ENCODE assay signal across 14 cellular contexts in genomic region chr2:230775737-230776136, GRCh38.
A peak's percentile ranks its signal among the peaks of the same experiment; 100 is the strongest.
DNase-seq lines count a peak whose midpoint lies in the region; ATAC-seq and TF ChIP-seq lines count a peak whose summit lies in the region.
"Had no signal": no experiment of that assay in that cellular context is flagged by ENCODE, and none has a peak within 500 bp of the region (broad histone marks: within the 10 kb centered on the region; RNA-seq: fewer than 3 reads in every experiment).

No MANE protein-coding gene starts in this region.

- H3K4me3 ChIP-seq in HCT116 (replicated peaks in 1 of 2; ENCODE audit: low read depth in 1 of 2, low read length in 2 of 2) (peak overlapping the region in 1 of 2 experiments; percentile 33; a peak in 1 of 4 replicates), neutrophil (ENCODE audit: low read depth in 1 of 2, low read length in 1 of 2) (no peak overlapping the region), upper lobe of right lung (no peak overlapping the region)
- H3K4me3 ChIP-seq: BLaER1 treated with 17β-estradiol and CSF1 and Interleukin-3, amounts not matched to agents 10 nM and 100 nM had no signal

- H3K4me3 Mint-ChIP-seq in activated CD4-positive, alpha-beta T cell treated with anti-CD3 and anti-CD28 coated beads, Interleukin-2, amount 10 ng/mL, durations not matched to agents 7 days and 5 days: no peak overlapping the region
- no peak overlapping the region for H3K4me3 Mint-ChIP-seq in activated naive CD8-positive, alpha-beta T cell treated with anti-CD3 and anti-CD28 coated beads for 36 hours

- peaks cover 90% of the 10 kb centered on the region for H3K4me1 Mint-ChIP-seq in activated CD4-positive, alpha-beta T cell treated with anti-CD3 and anti-CD28 coated beads, Interleukin-2, amount 10 ng/mL, durations not matched to agents 7 days and 5 days
- peaks cover 80% of the 10 kb centered on the region for H3K4me1 Mint-ChIP-seq in activated naive CD8-positive, alpha-beta T cell treated with anti-CD3 and anti-CD28 coated beads for 36 hours

- H3K27me3 Mint-ChIP-seq in activated CD4-positive, alpha-beta T cell treated with anti-CD3 and anti-CD28 coated beads, Interleukin-2, amount 10 ng/mL, durations not matched to agents 7 days and 5 days: no peaks in the 10 kb centered on the region
- no peaks in the 10 kb centered on the region for H3K27me3 Mint-ChIP-seq in activated naive CD8-positive, alpha-beta T cell treated with anti-CD3 and anti-CD28 coated beads for 36 hours

- POLR2A ChIA-PET in activated CD4-positive, alpha-beta T cell treated with anti-CD3 and anti-CD28 coated beads, Interleukin-2, amount 10 ng/mL, durations not matched to agents 7 days and 5 days (lab: Charles Lee): interaction anchor here (0.7 kb wide), 1 partner anchor 55 kb away, joined by 5 read pairs; no protein-coding TSS in a partner anchor
- POLR2A ChIA-PET in HCT116 (lab: Charles Lee): no interaction called here

- DNase-seq in activated CD4-positive, alpha-beta T cell treated with anti-CD3 and anti-CD28 coated beads, Interleukin-2, amount 10 ng/mL, durations not matched to agents 7 days and 5 days: no peak
- DNase-seq in activated CD4-positive, alpha-beta T cell treated with anti-CD3 and anti-CD28 coated beads, Interleukin-2, amount 50 U/mL, for 1 hour: no peak
- DNase-seq in HCT116 (ENCODE audit: low read depth, low spot score): no peak
- DNase-seq in activated naive CD8-positive, alpha-beta T cell treated with anti-CD3 and anti-CD28 coated beads for 36 hours: no peak
- no peak for DNase-seq in upper lobe of right lung
- DNase-seq in NCI-H146 treated with DMSO at 0.1 percent for 48 hours (lab: John Stamatoyannopoulos, UW; ENCODE audit: unreplicated experiment): no peak
- DNase-seq: activated effector memory CD4-positive, alpha-beta T cell treated with Interleukin-2 at 50 U/mL for 16 hours; foreskin fibroblast; NCI-H1436 treated with DMSO at 0.1 percent for 48 hours; NCI-H82; retina had no signal

- H3K36me3 ChIP-seq in HCT116 (ENCODE audit: control insufficient read depth in 1 of 2, insufficient read depth in 2 of 2, low read length in 2 of 2) (no peaks in the 10 kb centered on the region), neutrophil (peaks cover 42% of the 10 kb centered on the region), upper lobe of right lung (peaks cover 9% of the 10 kb centered on the region)

- no peaks in the 10 kb centered on the region for H3K9me3 ChIP-seq in HCT116 (ENCODE audit: control insufficient read depth in 1 of 2, insufficient read depth in 1 of 2, low read depth in 1 of 2, low read length in 2 of 2)
- no peaks in the 10 kb centered on the region for H3K9me3 ChIP-seq in neutrophil
- H3K9me3 ChIP-seq in upper lobe of right lung: no peaks in the 10 kb centered on the region

- peak overlapping the region; percentile 54 for H3K9ac ChIP-seq in HCT116 (ENCODE audit: low read length)

- BruUV-seq in HCT116 (replicated peaks; lab: Mats Ljungman, UMichigan): no TSS peak

- H3K79me2 ChIP-seq in HCT116 (ENCODE audit: insufficient read depth, low read length): peaks cover 56% of the 10 kb centered on the region

- no peak for ATAC-seq in HCT116
- ATAC-seq in upper lobe of right lung: no peak
- no peak for ATAC-seq in GM18868 (IDR thresholded peaks at IDR 0.05; ENCODE audit: unreplicated experiment)

- no peak overlapping the region for H2AFZ ChIP-seq in HCT116 (ENCODE audit: low read depth, low read length, poor library complexity, severe bottlenecking)

- intact Hi-C loops in HCT116 (cut with micrococcal nuclease) (no loop called here), upper lobe of right lung (cut with DNase I) (no loop called here)

- CTCF ChIA-PET in activated CD4-positive, alpha-beta T cell treated with anti-CD3 and anti-CD28 coated beads, Interleukin-2, amount 10 ng/mL, durations not matched to agents 7 days and 5 days (lab: Charles Lee): no interaction called here
- CTCF ChIA-PET in HCT116 (lab: Charles Lee): no interaction called here

- H3K27ac Mint-ChIP-seq in activated CD4-positive, alpha-beta T cell treated with anti-CD3 and anti-CD28 coated beads, Interleukin-2, amount 10 ng/mL, durations not matched to agents 7 days and 5 days: peak overlapping the region; percentile 33
- peak overlapping the region; percentile 1 for H3K27ac Mint-ChIP-seq in activated naive CD8-positive, alpha-beta T cell treated with anti-CD3 and anti-CD28 coated beads for 36 hours

- peaks cover 27% of the 10 kb centered on the region for H3K9me3 Mint-ChIP-seq in activated CD4-positive, alpha-beta T cell treated with anti-CD3 and anti-CD28 coated beads, Interleukin-2, amount 10 ng/mL, durations not matched to agents 7 days and 5 days
- H3K9me3 Mint-ChIP-seq in activated naive CD8-positive, alpha-beta T cell treated with anti-CD3 and anti-CD28 coated beads for 36 hours: peaks cover 7% of the 10 kb centered on the region

- no peaks in the 10 kb centered on the region for H3K9me2 ChIP-seq in HCT116 (ENCODE audit: insufficient read depth)

- H3K27me3 ChIP-seq in HCT116 (ENCODE audit: insufficient read depth, low read length): no peaks in the 10 kb centered on the region
- no peaks in the 10 kb centered on the region for H3K27me3 ChIP-seq in neutrophil
- no peaks in the 10 kb centered on the region for H3K27me3 ChIP-seq in upper lobe of right lung
- H3K27me3 ChIP-seq: BLaER1 treated with 17β-estradiol and CSF1 and Interleukin-3, amounts not matched to agents 10 nM and 100 nM had no signal

- H3K27ac ChIP-seq in HCT116 (ENCODE audit: low read depth, low read length): peak overlapping the region; percentile 75; the same call in 1 of the 2 replicates
- H3K27ac ChIP-seq in neutrophil: peak overlapping the region; percentile 26
- H3K27ac ChIP-seq in upper lobe of right lung: no peak overlapping the region

- TF ChIP-seq RAD21 in HCT116 (IDR thresholded peaks at IDR 0.05; ENCODE audit: low read depth): no peak

- H3K4me1 ChIP-seq in HCT116 (ENCODE audit: control insufficient read depth in 1 of 2, insufficient read depth in 2 of 2, low read length in 2 of 2): peaks cover 67 to 82% of the 10 kb centered on the region in 2 experiments
- peaks cover 0 to 8% of the 10 kb centered on the region in 2 experiments for H3K4me1 ChIP-seq in neutrophil (ENCODE audit: control insufficient read depth in 1 of 2, insufficient read depth in 1 of 2, low read depth in 1 of 2, low read length in 1 of 2)
- peaks cover 8% of the 10 kb centered on the region for H3K4me1 ChIP-seq in upper lobe of right lung

- TF ChIP-seq POLR2A in HCT116 (IDR thresholded peaks at IDR 0.05; ENCODE audit: borderline replicate concordance, extremely low read depth, insufficient read depth, insufficient read length): no peak

- TF ChIP-seq CTCF in HCT116 (IDR thresholded peaks at IDR 0.05 in 2 of 3, conservative IDR thresholded peaks at IDR 0.05 in 1 of 3; ENCODE audit: borderline replicate concordance in 1 of 3, insufficient read depth in 1 of 3, low read depth in 2 of 3, low read length in 2 of 3) (no peak), neutrophil (IDR thresholded peaks at IDR 0.05) (no peak), upper lobe of right lung (IDR thresholded peaks at IDR 0.05) (no peak)

- H4K20me1 ChIP-seq in HCT116 (ENCODE audit: insufficient read depth): no peaks in the 10 kb centered on the region

- RAD21 ChIA-PET in HCT116 (lab: Charles Lee; ENCODE audit: low non-redundant PET in 1 of 2, low total read pairs in 2 of 2, uncharacterized antibody in 2 of 2, unreplicated experiment in 2 of 2): no interaction called here

- H3K4me2 ChIP-seq in HCT116 (ENCODE audit: low read length): peak overlapping the region; percentile 67

- H3K36me3 Mint-ChIP-seq in activated CD4-positive, alpha-beta T cell treated with anti-CD3 and anti-CD28 coated beads, Interleukin-2, amount 10 ng/mL, durations not matched to agents 7 days and 5 days (ENCODE audit: low read depth): peaks cover 88% of the 10 kb centered on the region
- peaks cover 90% of the 10 kb centered on the region for H3K36me3 Mint-ChIP-seq in activated naive CD8-positive, alpha-beta T cell treated with anti-CD3 and anti-CD28 coated beads for 36 hours

TF ChIP-seq in HCT116, 20 proteins besides CTCF, POLR2A, EP300 and RAD21 (continues in another document):
- TF ChIP-seq MAX (IDR thresholded peaks at IDR 0.05) (no peak), EZH2phosphoT487 (IDR thresholded peaks at IDR 0.05; ENCODE audit: borderline replicate concordance) (no peak), POLR2AphosphoS5 (IDR thresholded peaks at IDR 0.05; ENCODE audit: low read depth, low read length) (no peak), REST (IDR thresholded peaks at IDR 0.05; ENCODE audit: low read depth) (no peak), CEBPB (IDR thresholded peaks at IDR 0.05; ENCODE audit: low read depth) (no peak), TCF7L2 (IDR thresholded peaks at IDR 0.05; ENCODE audit: borderline replicate concordance, extremely low read depth, insufficient read depth, insufficient read length) (no peak), SIN3A (IDR thresholded peaks at IDR 0.05; ENCODE audit: low read depth) (no peak), EZH2 (IDR thresholded peaks at IDR 0.05) (no peak), JUND (IDR thresholded peaks at IDR 0.05) (no peak)
